8 cellular contexts compared by ENCODE assay signal in genomic region chr15:32844118-32844711, GRCh38.
DNase-seq lines count a peak whose midpoint lies in the region; ATAC-seq, FAIRE-seq and TF ChIP-seq lines count a peak whose summit lies in the region.

No MANE protein-coding gene starts in this region.

- no peak for FAIRE-seq in HTR-8/SVneo (lab: Jason Lieb, UNC)

- H3K4me2 ChIP-seq in OCI-LY7 (ENCODE audit: low read length) = no peak overlapping the region

- H3K9me2 ChIP-seq in OCI-LY7 (ENCODE audit: insufficient read depth, low read length) = no peaks in the 10 kb centered on the region

- WGBS in testis, 2 donors = 77 to 79% methylated on average over 2 of the region's 2 CpGs

- DNase-seq in SKM-1 treated with dmso at 0.1 percent for 144 hours (lab: John Stamatoyannopoulos, UW; ENCODE audit: unreplicated experiment) (peak; percentile 9), SKM-1 (lab: John Stamatoyannopoulos, UW; ENCODE audit: unreplicated experiment) (no peak), OCI-LY7 (ENCODE audit: low spot score) (peak; percentile 61), fibroblast of gingiva (ENCODE audit: low read depth) (peak; percentile 50), testis (no peak), HTR-8/SVneo (ENCODE audit: insufficient read length, low spot score) (no peak), GOT3 (lab: John Stamatoyannopoulos, UW) (no peak)

- intact Hi-C loops in OCI-LY7 (cut with micrococcal nuclease; ENCODE audit: unreplicated experiment) = loop anchor here (2.0 to 5.0 kb wide), 3 partner anchors 113 to 182 kb away; no protein-coding TSS in a partner anchor
- intact Hi-C loops in testis (cut with DNase I; ENCODE audit: low total_unique reads) = loop anchor here (5.0 to 10.0 kb wide), 2 partner anchors 91 to 153 kb away; no protein-coding TSS in a partner anchor

- no peak for ATAC-seq in HG03159 (IDR thresholded peaks at IDR 0.05; ENCODE audit: unreplicated experiment)

- H3K4me3 ChIP-seq in OCI-LY7 (ENCODE audit: low read depth, low read length, poor library complexity, severe bottlenecking) (no peak overlapping the region), testis (no peak overlapping the region)

- no peak overlapping the region for H2AFZ ChIP-seq in OCI-LY7 (ENCODE audit: low read length)

- TF ChIP-seq CTCF in OCI-LY7 (conservative IDR thresholded peaks at IDR 0.05; ENCODE audit: low read length) (peak; percentile 86), testis (IDR thresholded peaks at IDR 0.05) (peak in 2 of 3 experiments; percentile 59 to 62)

- H3K4me1 ChIP-seq in OCI-LY7 (ENCODE audit: insufficient read depth, low read length, poor library complexity, severe bottlenecking) (no peaks in the 10 kb centered on the region), testis (no peaks in the 10 kb centered on the region)

- no peaks in the 10 kb centered on the region for H3K9me3 ChIP-seq in OCI-LY7 (ENCODE audit: low read length)
- no peaks in the 10 kb centered on the region for H3K9me3 ChIP-seq in testis

- CTCF ChIA-PET in OCI-LY7 (lab: Charles Lee; ENCODE audit: unreplicated experiment) = interaction anchor here (0.5 to 1.1 kb wide), 2 partner anchors 10 to 92 kb away, joined by 3 to 4 read pairs; no protein-coding TSS in a partner anchor

- H3K27me3 ChIP-seq in testis = no peaks in the 10 kb centered on the region

- POLR2A ChIA-PET in OCI-LY7 (lab: Charles Lee) = interaction anchor here (0.5 to 1.6 kb wide), 7 partner anchors 11 to 197 kb away, joined by 3 to 5 read pairs (median 4); no protein-coding TSS in a partner anchor

- no peak for TF ChIP-seq POLR2A in testis (IDR thresholded peaks at IDR 0.05)

- H3K79me2 ChIP-seq in OCI-LY7 (ENCODE audit: insufficient read depth, low read depth, low read length) = no peaks in the 10 kb centered on the region

- H3K27ac ChIP-seq in OCI-LY7 (ENCODE audit: low read depth, low read length, poor library complexity, severe bottlenecking) = no peak overlapping the region
- H3K27ac ChIP-seq in testis = no peak overlapping the region

- no TSS peak for BruUV-seq in OCI-LY7 (replicated peaks; lab: Mats Ljungman, UMichigan)

- H3K36me3 ChIP-seq in OCI-LY7 (ENCODE audit: insufficient read depth, low read length) (no peaks in the 10 kb centered on the region), testis (ENCODE audit: low read depth, missing control alignments) (no peaks in the 10 kb centered on the region)

- no peaks in the 10 kb centered on the region for H4K20me1 ChIP-seq in OCI-LY7 (ENCODE audit: insufficient read depth, low read length)

Comparison
In these comparisons a context has a peak if more than half of its experiments do, and no peak if none do; other contexts are left out.
1. DNase-seq: peak in SKM-1 treated with dmso at 0.1 percent for 144 hours (single experiment), OCI-LY7 (single experiment) and fibroblast of gingiva (single experiment); none in SKM-1 (single experiment), testis (single experiment), HTR-8/SVneo (single experiment) and GOT3 (single experiment).